7 cellular contexts compared by ENCODE assay signal in genomic region chr11:21511835-21512440, GRCh38.
DNase-seq lines count a peak whose midpoint lies in the region; ATAC-seq, FAIRE-seq and TF ChIP-seq lines count a peak whose summit lies in the region.

No MANE protein-coding gene starts in this region.

- H3K79me2 ChIP-seq in GM12878 (ENCODE audit: control insufficient read depth, insufficient read depth, low read length), result no peaks in the 10 kb centered on the region
- H3K79me2 ChIP-seq in HepG2 (ENCODE audit: insufficient read depth, low read length), result no peaks in the 10 kb centered on the region

- intact Hi-C loops in GM12878 (cut with micrococcal nuclease; ENCODE audit: unreplicated experiment) (loop anchor here (1.0 to 10.0 kb wide), 4 partner anchors 327 to 864 kb away; no protein-coding TSS in a partner anchor), HepG2 (cut with micrococcal nuclease; ENCODE audit: unreplicated experiment) (loop anchor here (5.0 kb wide), 2 partner anchors 620 to 1385 kb away; no protein-coding TSS in a partner anchor), upper lobe of right lung (cut with DNase I) (no loop called here)

- BruUV-seq in GM12878 (replicated peaks; lab: Mats Ljungman, UMichigan) (no TSS peak), HepG2 (replicated peaks; lab: Mats Ljungman, UMichigan) (no TSS peak)

- RAD21 ChIA-PET in GM12878 (lab: Charles Lee; ENCODE audit: unreplicated experiment), result interaction anchor here (0.7 to 2.7 kb wide), 20 partner anchors 12 to 864 kb away, joined by 3 to 20 read pairs (median 4); no protein-coding TSS in a partner anchor

- H3K9ac ChIP-seq in GM12878 (ENCODE audit: control insufficient read depth, insufficient read depth, low read length) (no peak overlapping the region), HepG2 (ENCODE audit: insufficient read depth, low read depth, low read length) (no peak overlapping the region)

- CTCF ChIA-PET in GM10248 (lab: Yijun Ruan, JAX) (interaction anchor here (0.7 to 5.8 kb wide), 25 partner anchors 10 to 1384 kb away, joined by 3 to 65 read pairs (median 6); no protein-coding TSS in a partner anchor), GM12878 (lab: Yijun Ruan, JAX) (interaction anchor here (0.7 to 3.6 kb wide), 50 partner anchors 8 to 1384 kb away, joined by 3 to 27 read pairs (median 4); no protein-coding TSS in a partner anchor), HepG2 (lab: Yijun Ruan, JAX; ENCODE audit: low intra/inter-chr PET ratio, low total read pairs) (interaction anchor here (1.8 kb wide), 1 partner anchor 864 kb away, joined by 16 read pairs; no protein-coding TSS in a partner anchor)

- FAIRE-seq in GM12878 (lab: Jason Lieb, UNC) (peak; percentile 61), HepG2 (lab: Jason Lieb, UNC) (peak; percentile 54)

- 6% methylated on average over 2 of the region's 2 CpGs for WGBS in GM12878 (ENCODE audit: insufficient coverage, insufficient replicate concordance, low lambda C conversion rate, missing lambda C conversion rate)
- 0% methylated on average over 2 of the region's 2 CpGs for WGBS in HepG2 (ENCODE audit: low lambda C conversion rate)

- POLR2A ChIA-PET in GM10248 (lab: Yijun Ruan, JAX) (no interaction called here), GM12878 (lab: Charles Lee) (no interaction called here), HepG2 (lab: Yijun Ruan, JAX) (no interaction called here)

- H3K27me3 ChIP-seq in GM12878 (replicated peaks in 1 of 2; ENCODE audit: control insufficient read depth in 2 of 2, insufficient read depth in 2 of 2, low read length in 1 of 2) (no peaks in the 10 kb centered on the region), HepG2 (ENCODE audit: control insufficient read depth in 1 of 2, insufficient read depth in 2 of 2, low read length in 2 of 2) (no peaks in the 10 kb centered on the region), upper lobe of right lung (no peaks in the 10 kb centered on the region)

- H3K36me3 ChIP-seq in GM12878 (ENCODE audit: control insufficient read depth in 2 of 2, insufficient read depth in 2 of 2, low read length in 1 of 2), result no peaks in the 10 kb centered on the region
- no peaks in the 10 kb centered on the region for H3K36me3 ChIP-seq in HepG2 (replicated peaks in 1 of 2; ENCODE audit: control insufficient read depth in 1 of 2, insufficient read depth in 2 of 2, low read length in 2 of 2)
- H3K36me3 ChIP-seq in upper lobe of right lung, result no peaks in the 10 kb centered on the region

- no peak for TF ChIP-seq EP300 in GM12878 (IDR thresholded peaks at IDR 0.05; ENCODE audit: borderline replicate concordance in 1 of 2, control insufficient read depth in 1 of 2, low read depth in 2 of 2, low read length in 2 of 2)
- TF ChIP-seq EP300 in HepG2 (IDR thresholded peaks at IDR 0.05; ENCODE audit: low read depth in 2 of 2, low read length in 2 of 2), result no peak
- no peak for TF ChIP-seq EP300 in HepG2 (CRISPR knock-in tag; IDR thresholded peaks at IDR 0.05; ENCODE audit: borderline replicate concordance)

- TF ChIP-seq RAD21 in GM12878 (IDR thresholded peaks at IDR 0.05; ENCODE audit: insufficient read depth, low read depth, low read length), result peak; percentile 54; the same call in 1 of the 2 replicates
- TF ChIP-seq RAD21 in HepG2 (CRISPR knock-in tag; IDR thresholded peaks at IDR 0.05), result no peak

- H3K9me3 ChIP-seq in GM12878 (replicated peaks; ENCODE audit: control insufficient read depth, insufficient read depth, low read length) (no peaks in the 10 kb centered on the region), HepG2 (ENCODE audit: low read length) (no peaks in the 10 kb centered on the region), upper lobe of right lung (no peaks in the 10 kb centered on the region)

- no peak overlapping the region for H3K27ac ChIP-seq in GM12878 (ENCODE audit: control insufficient read depth, insufficient read depth)
- no peak overlapping the region for H3K27ac ChIP-seq in HepG2 (ENCODE audit: extremely low read length, insufficient read depth, low read length)
- H3K27ac ChIP-seq in upper lobe of right lung, result no peak overlapping the region

- in situ Hi-C loops in GM12878 (cut with MboI) (loop anchor here (5.0 kb wide), 1 partner anchor 865 kb away; no protein-coding TSS in a partner anchor), HepG2 (cut with HindIII; ENCODE audit: extremely low pct_ligation_motif_present, low pct_unique_long_range_greater_than_20kb) (loop anchor here (5.0 kb wide), 1 partner anchor 865 kb away; no protein-coding TSS in a partner anchor)

- ATAC-seq in HG03575 (IDR thresholded peaks at IDR 0.05; ENCODE audit: extremely low read depth, insufficient number of reproducible peaks, low FRiP score, unreplicated experiment) (peak; percentile 58), GM12878 (peak; percentile 98), HepG2 (peak; percentile 88), upper lobe of right lung (peak; percentile 93)

- H3K4me1 ChIP-seq in GM12878 (ENCODE audit: control insufficient read depth, insufficient read depth, low read length) (no peaks in the 10 kb centered on the region), HepG2 (ENCODE audit: insufficient read depth, low read length) (no peaks in the 10 kb centered on the region), upper lobe of right lung (no peaks in the 10 kb centered on the region)

- H4K20me1 ChIP-seq in GM12878 (ENCODE audit: control insufficient read depth, insufficient read depth) (no peaks in the 10 kb centered on the region), HepG2 (ENCODE audit: insufficient read depth, low read length) (no peaks in the 10 kb centered on the region)

- TF ChIP-seq POLR2A in GM12878 (IDR thresholded peaks at IDR 0.05; ENCODE audit: low read depth, low read length), result no peak
- no peak for TF ChIP-seq POLR2A in HepG2 (IDR thresholded peaks at IDR 0.05; ENCODE audit: insufficient read depth in 1 of 2, low read depth in 2 of 2, low read length in 2 of 2)

- H3K4me2 ChIP-seq in GM12878 (ENCODE audit: control insufficient read depth, insufficient read depth) (no peak overlapping the region), HepG2 (ENCODE audit: low read depth, low read length) (no peak overlapping the region)

- SMC1A ChIA-PET in GM12878 (lab: Charles Lee; ENCODE audit: uncharacterized antibody, unreplicated experiment), result interaction anchor here (0.6 to 3.1 kb wide), 26 partner anchors 12 to 867 kb away, joined by 3 to 15 read pairs (median 4); no protein-coding TSS in a partner anchor

- peak; percentile 24 for DNase-seq in GM10248 (ENCODE audit: extremely low spot score)
- DNase-seq in GM20000 (ENCODE audit: low spot score), result peak; percentile 20
- DNase-seq in NCI-H774 (lab: John Stamatoyannopoulos, UW), result peak; percentile 77
- no peak for DNase-seq in GM12878 (ENCODE audit: low read depth, low spot score)
- peak; percentile 48 for DNase-seq in HepG2 (ENCODE audit: low spot score)
- DNase-seq in upper lobe of right lung, result peak; percentile 72

- no peak overlapping the region for H2AFZ ChIP-seq in GM12878 (ENCODE audit: control insufficient read depth, low read depth, low read length)
- no peak overlapping the region for H2AFZ ChIP-seq in HepG2 (ENCODE audit: low read length)

- H3K4me3 ChIP-seq in GM12878 (no peak overlapping the region), HepG2 (replicated peaks in 1 of 3; ENCODE audit: insufficient read depth in 1 of 3, low read depth in 2 of 3, low read length in 3 of 3) (no peak overlapping the region), upper lobe of right lung (no peak overlapping the region)

- TF ChIP-seq CTCF in GM10248 (IDR thresholded peaks at IDR 0.05; ENCODE audit: control extremely low read depth, extremely low read depth, low read depth, missing control alignments) (peak; percentile 75), GM20000 (IDR thresholded peaks at IDR 0.05; ENCODE audit: extremely low read depth, missing control alignments) (peak; percentile 78), GM12878 (IDR thresholded peaks at IDR 0.05 in 2 of 3, conservative IDR thresholded peaks at IDR 0.05 in 1 of 3; ENCODE audit: control insufficient read depth in 2 of 3, extremely low read depth in 1 of 3, insufficient read depth in 1 of 3, low read depth in 3 of 3, low read length in 3 of 3) (peak; percentile 54 to 75 (median 69)), HepG2 (CRISPR knock-in tag; IDR thresholded peaks at IDR 0.05) (peak; percentile 75), upper lobe of right lung (IDR thresholded peaks at IDR 0.05) (peak; percentile 54)

TF ChIP-seq in GM12878, 131 proteins besides CTCF, POLR2A, EP300 and RAD21 (continues in another document):
- TF ChIP-seq CHD2 (IDR thresholded peaks at IDR 0.05; ENCODE audit: borderline replicate concordance, low read depth, low read length), result no peak
- TF ChIP-seq RELA (IDR thresholded peaks at IDR 0.05; ENCODE audit: borderline replicate concordance, partially characterized antibody), result no peak
- TF ChIP-seq SMC3 (IDR thresholded peaks at IDR 0.05; ENCODE audit: borderline replicate concordance, low read length), result peak; percentile 75
- TF ChIP-seq YY1 (IDR thresholded peaks at IDR 0.05; ENCODE audit: low read depth, low read length), result 0 out of 2 replicates have a peak, but pooled peaks have one; percentile 41

TF ChIP-seq in HepG2, 621 proteins besides CTCF, POLR2A, EP300 and RAD21:
- TF ChIP-seq NBN (conservative IDR thresholded peaks at IDR 0.05), result no peak
- TF ChIP-seq JUNB (CRISPR knock-in tag; IDR thresholded peaks at IDR 0.05; ENCODE audit: borderline replicate concordance), result no peak
- no peak for TF ChIP-seq NFYB (CRISPR knock-in tag; IDR thresholded peaks at IDR 0.05)
- no peak for TF ChIP-seq TAF15 (IDR thresholded peaks at IDR 0.05; ENCODE audit: low read depth, low read length, poor library complexity, severe bottlenecking)
- TF ChIP-seq ZNF777 (CRISPR knock-in tag; IDR thresholded peaks at IDR 0.05), result no peak
- no peak for TF ChIP-seq BORCS8-MEF2B (CRISPR knock-in tag; IDR thresholded peaks at IDR 0.05)
- TF ChIP-seq HOXA9 (CRISPR knock-in tag; IDR thresholded peaks at IDR 0.05; ENCODE audit: borderline replicate concordance), result no peak
- peak; percentile 64 for TF ChIP-seq SMC3 (IDR thresholded peaks at IDR 0.05; ENCODE audit: low read length)
- no peak for TF ChIP-seq ZNF782 (CRISPR knock-in tag; IDR thresholded peaks at IDR 0.05; ENCODE audit: borderline replicate concordance)
- no peak for TF ChIP-seq MBNL3 (CRISPR knock-in tag; conservative IDR thresholded peaks at IDR 0.05)
- TF ChIP-seq FOXO1 (CRISPR knock-in tag; IDR thresholded peaks at IDR 0.05), result no peak
- TF ChIP-seq STAG1 (CRISPR knock-in tag; IDR thresholded peaks at IDR 0.05), result peak; percentile 58
- no peak for TF ChIP-seq ZNF333 (CRISPR knock-in tag; IDR thresholded peaks at IDR 0.05; ENCODE audit: borderline replicate concordance)
